Comparison of ENCODE assay signal across 1 cellular context in the genomic region with DNA sequence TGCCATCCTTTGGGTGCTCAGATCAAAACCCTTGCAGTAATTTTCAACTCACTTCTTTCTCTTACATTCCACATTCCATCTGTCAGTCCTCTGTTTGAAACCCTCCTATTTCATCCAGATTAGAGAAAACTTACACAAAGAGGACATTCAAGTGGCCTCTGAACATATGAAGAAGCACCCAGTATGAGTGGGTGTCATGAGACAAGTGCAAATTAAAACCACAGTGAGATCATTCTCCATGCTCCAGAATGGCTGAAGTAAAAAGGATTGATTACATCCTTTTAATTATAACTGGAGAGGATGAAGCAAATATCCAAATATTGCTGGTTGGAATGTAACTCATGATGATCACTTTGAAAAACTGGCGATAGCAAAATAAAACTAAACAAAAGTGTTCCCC.
TF ChIP-seq lines count a peak whose summit lies in the region.

No MANE protein-coding gene starts in this region.

TF ChIP-seq in IMR-90, 13 proteins besides CTCF, POLR2A, EP300 and RAD21 (continued from another document):
- TF ChIP-seq, protein P1, sequence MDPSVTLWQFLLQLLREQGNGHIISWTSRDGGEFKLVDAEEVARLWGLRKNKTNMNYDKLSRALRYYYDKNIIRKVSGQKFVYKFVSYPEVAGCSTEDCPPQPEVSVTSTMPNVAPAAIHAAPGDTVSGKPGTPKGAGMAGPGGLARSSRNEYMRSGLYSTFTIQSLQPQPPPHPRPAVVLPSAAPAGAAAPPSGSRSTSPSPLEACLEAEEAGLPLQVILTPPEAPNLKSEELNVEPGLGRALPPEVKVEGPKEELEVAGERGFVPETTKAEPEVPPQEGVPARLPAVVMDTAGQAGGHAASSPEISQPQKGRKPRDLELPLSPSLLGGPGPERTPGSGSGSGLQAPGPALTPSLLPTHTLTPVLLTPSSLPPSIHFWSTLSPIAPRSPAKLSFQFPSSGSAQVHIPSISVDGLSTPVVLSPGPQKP (IDR thresholded peaks at IDR 0.05; ENCODE audit: borderline replicate concordance, low read depth, low read length), result no peak
- TF ChIP-seq RCOR1 (IDR thresholded peaks at IDR 0.05; ENCODE audit: insufficient replicate concordance, low read length) (no peak), NFE2L2 (IDR thresholded peaks at IDR 0.05; ENCODE audit: low read depth, low read length) (no peak), MAFK (IDR thresholded peaks at IDR 0.05; ENCODE audit: low read depth, low read length) (no peak), FOS (IDR thresholded peaks at IDR 0.05; ENCODE audit: low read depth, low read length) (no peak)
